ENCODE assay signal across 8 cellular contexts in the genomic region with DNA sequence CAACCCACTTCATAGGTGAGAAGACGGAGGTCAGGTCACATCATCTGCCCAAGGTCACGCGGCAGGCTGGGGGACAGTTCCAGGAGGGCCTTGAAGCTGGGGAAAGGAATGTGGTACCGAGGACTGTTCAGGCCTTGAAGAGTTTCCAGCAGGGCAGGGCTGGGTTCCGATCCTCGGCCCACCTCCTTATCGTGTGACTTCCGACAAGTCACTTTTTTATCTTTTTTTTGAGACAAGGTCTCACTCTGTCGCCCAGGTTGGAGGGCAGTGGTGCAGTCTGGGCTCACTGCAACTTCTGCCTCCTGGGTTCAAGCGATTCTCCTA. TPM values are rescaled to one million over a fixed set of nuclear protein-coding genes. Genes with fewer than 3 reads are reported as not detected.
DNase-seq lines count a peak whose midpoint lies in the region; ATAC-seq and TF ChIP-seq lines count a peak whose summit lies in the region.

No MANE protein-coding gene starts in this region.

- peak overlapping the region; percentile 98 for H3K9ac ChIP-seq in OCI-LY1 (ENCODE audit: low read length)

- H3K27ac ChIP-seq in OCI-LY1 (ENCODE audit: low read depth, low read length, poor library complexity, severe bottlenecking): peak overlapping the region; percentile 21
- peak overlapping the region; percentile 8 for H3K27ac ChIP-seq in ectodermal cell (ENCODE audit: insufficient read depth, low read depth, low read length, poor library complexity, severe bottlenecking)

- intact Hi-C loops in CD14-positive monocyte (cut with micrococcal nuclease): no loop called here

- peaks cover 0 to 2% (median 1%) of the 10 kb centered on the region in 3 donors for H3K27me3 Mint-ChIP-seq in CD14-positive monocyte (ENCODE audit: low read depth in 3 of 3)
- peaks cover 0 to 5% (median 0%) of the 10 kb centered on the region in 3 donors for H3K27me3 Mint-ChIP-seq in naive B cell

- H3K27me3 ChIP-seq in OCI-LY1 (ENCODE audit: insufficient read depth, low read length) (no peaks in the 10 kb centered on the region), ectodermal cell (ENCODE audit: control insufficient read depth, insufficient read depth, low read length, poor library complexity, severe bottlenecking) (no peaks in the 10 kb centered on the region)

- no peaks in the 10 kb centered on the region for H3K79me2 ChIP-seq in OCI-LY1 (ENCODE audit: insufficient read depth, low read length)

- no peak overlapping the region for H2AFZ ChIP-seq in OCI-LY1 (ENCODE audit: low read length)

- H3K36me3 Mint-ChIP-seq in CD14-positive monocyte (peaks cover 28 to 47% of the 10 kb centered on the region in 2 donors), naive B cell (no peaks in the 10 kb centered on the region)

- H3K4me1 ChIP-seq in OCI-LY1 (ENCODE audit: insufficient read depth, low read length, severe bottlenecking): peaks cover 28% of the 10 kb centered on the region
- peaks cover 23% of the 10 kb centered on the region for H3K4me1 ChIP-seq in ectodermal cell (ENCODE audit: control insufficient read depth, insufficient read depth, low read length)

- H3K4me1 Mint-ChIP-seq in CD14-positive monocyte (peaks cover 35% of the 10 kb centered on the region), naive B cell (peaks cover 22 to 27% (median 26%) of the 10 kb centered on the region in 3 donors)

- H3K4me3 ChIP-seq in OCI-LY1 (ENCODE audit: low read depth, low read length, poor library complexity, severe bottlenecking) (peak overlapping the region; percentile 85), ectodermal cell (ENCODE audit: insufficient read depth, low read depth, low read length) (peak overlapping the region; percentile 99)

- DNase-seq in CD14-positive monocyte (ENCODE audit: low spot score) (no peak), naive B cell (no peak), NCI-H774 (lab: John Stamatoyannopoulos, UW) (no peak)

- no peaks in the 10 kb centered on the region for H3F3A ChIP-seq in OCI-LY1 (ENCODE audit: insufficient read depth, low read length)

- H3K9me2 ChIP-seq in OCI-LY1 (ENCODE audit: low read depth, low read length): no peaks in the 10 kb centered on the region

- WGBS in ectodermal cell, 2 experiments: 27 to 30% methylated on average over 10 of the region's 10 CpGs

- H3K9me3 Mint-ChIP-seq in CD14-positive monocyte (no peaks in the 10 kb centered on the region), naive B cell (no peaks in the 10 kb centered on the region)

- H3K36me3 ChIP-seq in OCI-LY1 (ENCODE audit: insufficient read depth, low read length) (peaks cover 24% of the 10 kb centered on the region; the same call in 1 of the 2 replicates), ectodermal cell (ENCODE audit: control insufficient read depth, insufficient read depth, low read length) (peaks cover 21% of the 10 kb centered on the region)

- TF ChIP-seq CTCF in CD14-positive monocyte (IDR thresholded peaks at IDR 0.05) (no peak), OCI-LY1 (IDR thresholded peaks at IDR 0.05; ENCODE audit: low read length) (no peak)

- H3K4me3 Mint-ChIP-seq in CD14-positive monocyte (peak overlapping the region; percentile 94 to 98), naive B cell (peak overlapping the region; percentile 90 to 100 (median 98))

- H4K20me1 ChIP-seq in OCI-LY1 (ENCODE audit: insufficient read depth, low read length): no peaks in the 10 kb centered on the region

- H3K27ac Mint-ChIP-seq in CD14-positive monocyte (peak overlapping the region; percentile 76 to 93 (median 86)), naive B cell (peak overlapping the region; percentile 54 to 96 (median 87))

- ATAC-seq in naive B cell (ENCODE audit: low read depth in 2 of 2) (no peak), HG03025 (IDR thresholded peaks at IDR 0.05; ENCODE audit: low FRiP score, unreplicated experiment) (no peak), GM18502 (IDR thresholded peaks at IDR 0.05; ENCODE audit: poor library complexity, unreplicated experiment) (no peak), HG02973 (IDR thresholded peaks at IDR 0.05; ENCODE audit: unreplicated experiment) (no peak)

- H3K9me3 ChIP-seq in OCI-LY1 (ENCODE audit: low read length): no peaks in the 10 kb centered on the region
- H3K9me3 ChIP-seq in ectodermal cell (ENCODE audit: control insufficient read depth, low read length): no peaks in the 10 kb centered on the region

- peak overlapping the region; percentile 94 for H3K4me2 ChIP-seq in OCI-LY1 (ENCODE audit: low read length)

RNA-seq across cellular contexts. Expression of a gene that starts 0.6 kb away (rescaled TPM):
- polyA plus RNA-seq in CD14-positive monocyte: 100 to 1,000 TPM; 114 to 141 TPM
- 146 TPM for polyA plus RNA-seq in ectodermal cell (2013, experiment 1 of 4)
- 155 TPM for polyA plus RNA-seq in ectodermal cell (2013, experiment 2 of 4)
- 139 TPM for polyA plus RNA-seq in ectodermal cell (2013, experiment 3 of 4)
- polyA plus RNA-seq in ectodermal cell (2013, experiment 4 of 4): 160 TPM
- polyA plus RNA-seq in naive B cell (ENCODE audit: low read depth in 6 of 6): 100 to 1,000 TPM; 110 to 130 (median 119) TPM

RNA-seq across cellular contexts. Expression of a gene that starts 7.7 kb away (rescaled TPM):
- polyA plus RNA-seq in CD14-positive monocyte (100 to 1,000 TPM; 197 to 225 TPM), naive B cell (ENCODE audit: low read depth in 6 of 6) (10 to 100 TPM; 16.4 to 44.9 (median 26.6) TPM)
- 17.7 TPM for polyA plus RNA-seq in ectodermal cell (2013, experiment 1 of 4)
- polyA plus RNA-seq in ectodermal cell (2013, experiment 2 of 4): 19.0 TPM
- 16.9 TPM for polyA plus RNA-seq in ectodermal cell (2013, experiment 3 of 4)
- 17.0 TPM for polyA plus RNA-seq in ectodermal cell (2013, experiment 4 of 4)

RNA-seq across cellular contexts. Expression of a gene that starts 21.0 kb away (rescaled TPM):
- polyA plus RNA-seq in CD14-positive monocyte (10 to 100 TPM; 79.8 to 86.7 TPM), naive B cell (ENCODE audit: low read depth in 6 of 6) (under 1 TPM in 5 of 6 donors, not detected in 1; 0.33 to 0.94 (median 0.67) TPM)
- 0.24 TPM for polyA plus RNA-seq in ectodermal cell (2013, experiment 1 of 4)
- 0.52 TPM for polyA plus RNA-seq in ectodermal cell (2013, experiment 2 of 4)
- polyA plus RNA-seq in ectodermal cell (2013, experiment 3 of 4): 0.53 TPM
- polyA plus RNA-seq in ectodermal cell (2013, experiment 4 of 4): 0.53 TPM

RNA-seq across cellular contexts. Expression of a gene that starts 27.2 kb away (rescaled TPM):
- 100 to 1,000 TPM; 185 to 220 TPM for polyA plus RNA-seq in CD14-positive monocyte
- 9.3 TPM for polyA plus RNA-seq in ectodermal cell (2013, experiment 1 of 4)
- polyA plus RNA-seq in ectodermal cell (2013, experiment 2 of 4): 11.2 TPM
- polyA plus RNA-seq in ectodermal cell (2013, experiment 3 of 4): 14.8 TPM
- polyA plus RNA-seq in ectodermal cell (2013, experiment 4 of 4): 13.3 TPM
- 100 to 1,000 TPM in 3 of 6 donors, 10 to 100 TPM in 3; 93.5 to 149 (median 103) TPM for polyA plus RNA-seq in naive B cell (ENCODE audit: low read depth in 6 of 6)

Comparison
In these comparisons a context has a peak if more than half of its experiments do, and no peak if none do; other contexts are left out.
1. RNA of a gene that starts 7.7 kb away (polyA plus RNA-seq): 197 to 225 TPM in CD14-positive monocyte; 16.4 to 44.9 TPM in naive B cell; every median in the first group is over 4 times any median in the second.
2. RNA of a gene that starts 21.0 kb away (polyA plus RNA-seq): 79.8 to 86.7 TPM in CD14-positive monocyte; 0.33 to 0.94 TPM in naive B cell; every median in the first group is over 10 times any median in the second.